In genomic region chr11:72985645-72986044, GRCh38 we compare ENCODE assay signal across 1 cellular context.
A peak's percentile ranks its signal among the peaks of the same experiment; 100 is the strongest.
TF ChIP-seq lines count a peak whose summit lies in the region.

No MANE protein-coding gene starts in this region.

TF ChIP-seq in HepG2, 621 proteins besides CTCF, POLR2A, EP300 and RAD21 (continued from another document):
- TF ChIP-seq, protein P1, sequence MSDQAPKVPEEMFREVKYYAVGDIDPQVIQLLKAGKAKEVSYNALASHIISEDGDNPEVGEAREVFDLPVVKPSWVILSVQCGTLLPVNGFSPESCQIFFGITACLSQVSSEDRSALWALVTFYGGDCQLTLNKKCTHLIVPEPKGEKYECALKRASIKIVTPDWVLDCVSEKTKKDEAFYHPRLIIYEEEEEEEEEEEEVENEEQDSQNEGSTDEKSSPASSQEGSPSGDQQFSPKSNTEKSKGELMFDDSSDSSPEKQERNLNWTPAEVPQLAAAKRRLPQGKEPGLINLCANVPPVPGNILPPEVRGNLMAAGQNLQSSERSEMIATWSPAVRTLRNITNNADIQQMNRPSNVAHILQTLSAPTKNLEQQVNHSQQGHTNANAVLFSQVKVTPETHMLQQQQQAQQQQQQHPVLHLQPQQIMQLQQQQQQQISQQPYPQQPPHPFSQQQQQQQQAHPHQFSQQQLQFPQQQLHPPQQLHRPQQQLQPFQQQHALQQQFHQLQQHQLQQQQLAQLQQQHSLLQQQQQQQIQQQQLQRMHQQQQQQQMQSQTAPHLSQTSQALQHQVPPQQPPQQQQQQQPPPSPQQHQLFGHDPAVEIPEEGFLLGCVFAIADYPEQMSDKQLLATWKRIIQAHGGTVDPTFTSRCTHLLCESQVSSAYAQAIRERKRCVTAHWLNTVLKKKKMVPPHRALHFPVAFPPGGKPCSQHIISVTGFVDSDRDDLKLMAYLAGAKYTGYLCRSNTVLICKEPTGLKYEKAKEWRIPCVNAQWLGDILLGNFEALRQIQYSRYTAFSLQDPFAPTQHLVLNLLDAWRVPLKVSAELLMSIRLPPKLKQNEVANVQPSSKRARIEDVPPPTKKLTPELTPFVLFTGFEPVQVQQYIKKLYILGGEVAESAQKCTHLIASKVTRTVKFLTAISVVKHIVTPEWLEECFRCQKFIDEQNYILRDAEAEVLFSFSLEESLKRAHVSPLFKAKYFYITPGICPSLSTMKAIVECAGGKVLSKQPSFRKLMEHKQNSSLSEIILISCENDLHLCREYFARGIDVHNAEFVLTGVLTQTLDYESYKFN (CRISPR knock-in tag; conservative IDR thresholded peaks at IDR 0.05) = no peak
- no peak for TF ChIP-seq SOX13 (IDR thresholded peaks at IDR 0.05)
- TF ChIP-seq SOX13 (CRISPR knock-in tag; conservative IDR thresholded peaks at IDR 0.05 in 1 of 2, IDR thresholded peaks at IDR 0.05 in 1 of 2) = peak in 1 of 2 experiments; percentile 69; a peak in 2 of 4 replicates
- no peak for TF ChIP-seq ELF1 (CRISPR knock-in tag; IDR thresholded peaks at IDR 0.05)
- TF ChIP-seq CBFB (CRISPR knock-in tag; IDR thresholded peaks at IDR 0.05) = no peak
- no peak for TF ChIP-seq HNRNPLL (IDR thresholded peaks at IDR 0.05; ENCODE audit: low read depth, low read length, poor library complexity, severe bottlenecking)
- TF ChIP-seq CHCHD3 (CRISPR knock-in tag; IDR thresholded peaks at IDR 0.05) = no peak
- TF ChIP-seq, protein P2, sequence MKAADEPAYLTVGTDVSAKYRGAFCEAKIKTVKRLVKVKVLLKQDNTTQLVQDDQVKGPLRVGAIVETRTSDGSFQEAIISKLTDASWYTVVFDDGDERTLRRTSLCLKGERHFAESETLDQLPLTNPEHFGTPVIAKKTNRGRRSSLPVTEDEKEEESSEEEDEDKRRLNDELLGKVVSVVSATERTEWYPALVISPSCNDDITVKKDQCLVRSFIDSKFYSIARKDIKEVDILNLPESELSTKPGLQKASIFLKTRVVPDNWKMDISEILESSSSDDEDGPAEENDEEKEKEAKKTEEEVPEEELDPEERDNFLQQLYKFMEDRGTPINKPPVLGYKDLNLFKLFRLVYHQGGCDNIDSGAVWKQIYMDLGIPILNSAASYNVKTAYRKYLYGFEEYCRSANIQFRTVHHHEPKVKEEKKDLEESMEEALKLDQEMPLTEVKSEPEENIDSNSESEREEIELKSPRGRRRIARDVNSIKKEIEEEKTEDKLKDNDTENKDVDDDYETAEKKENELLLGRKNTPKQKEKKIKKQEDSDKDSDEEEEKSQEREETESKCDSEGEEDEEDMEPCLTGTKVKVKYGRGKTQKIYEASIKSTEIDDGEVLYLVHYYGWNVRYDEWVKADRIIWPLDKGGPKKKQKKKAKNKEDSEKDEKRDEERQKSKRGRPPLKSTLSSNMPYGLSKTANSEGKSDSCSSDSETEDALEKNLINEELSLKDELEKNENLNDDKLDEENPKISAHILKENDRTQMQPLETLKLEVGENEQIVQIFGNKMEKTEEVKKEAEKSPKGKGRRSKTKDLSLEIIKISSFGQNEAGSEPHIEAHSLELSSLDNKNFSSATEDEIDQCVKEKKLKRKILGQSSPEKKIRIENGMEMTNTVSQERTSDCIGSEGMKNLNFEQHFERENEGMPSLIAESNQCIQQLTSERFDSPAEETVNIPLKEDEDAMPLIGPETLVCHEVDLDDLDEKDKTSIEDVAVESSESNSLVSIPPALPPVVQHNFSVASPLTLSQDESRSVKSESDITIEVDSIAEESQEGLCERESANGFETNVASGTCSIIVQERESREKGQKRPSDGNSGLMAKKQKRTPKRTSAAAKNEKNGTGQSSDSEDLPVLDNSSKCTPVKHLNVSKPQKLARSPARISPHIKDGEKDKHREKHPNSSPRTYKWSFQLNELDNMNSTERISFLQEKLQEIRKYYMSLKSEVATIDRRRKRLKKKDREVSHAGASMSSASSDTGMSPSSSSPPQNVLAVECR (CRISPR knock-in tag; IDR thresholded peaks at IDR 0.05; ENCODE audit: borderline replicate concordance) = no peak
- no peak for TF ChIP-seq POLR2AphosphoS2 (IDR thresholded peaks at IDR 0.05; ENCODE audit: low read depth, low read length)
- no peak for TF ChIP-seq PAF1 (CRISPR knock-in tag; IDR thresholded peaks at IDR 0.05)
- no peak for TF ChIP-seq POLR2AphosphoS5 (IDR thresholded peaks at IDR 0.05; ENCODE audit: low read depth, low read length)
- TF ChIP-seq KDM6A (CRISPR knock-in tag; IDR thresholded peaks at IDR 0.05; ENCODE audit: low read depth) = no peak
- TF ChIP-seq, protein P3, sequence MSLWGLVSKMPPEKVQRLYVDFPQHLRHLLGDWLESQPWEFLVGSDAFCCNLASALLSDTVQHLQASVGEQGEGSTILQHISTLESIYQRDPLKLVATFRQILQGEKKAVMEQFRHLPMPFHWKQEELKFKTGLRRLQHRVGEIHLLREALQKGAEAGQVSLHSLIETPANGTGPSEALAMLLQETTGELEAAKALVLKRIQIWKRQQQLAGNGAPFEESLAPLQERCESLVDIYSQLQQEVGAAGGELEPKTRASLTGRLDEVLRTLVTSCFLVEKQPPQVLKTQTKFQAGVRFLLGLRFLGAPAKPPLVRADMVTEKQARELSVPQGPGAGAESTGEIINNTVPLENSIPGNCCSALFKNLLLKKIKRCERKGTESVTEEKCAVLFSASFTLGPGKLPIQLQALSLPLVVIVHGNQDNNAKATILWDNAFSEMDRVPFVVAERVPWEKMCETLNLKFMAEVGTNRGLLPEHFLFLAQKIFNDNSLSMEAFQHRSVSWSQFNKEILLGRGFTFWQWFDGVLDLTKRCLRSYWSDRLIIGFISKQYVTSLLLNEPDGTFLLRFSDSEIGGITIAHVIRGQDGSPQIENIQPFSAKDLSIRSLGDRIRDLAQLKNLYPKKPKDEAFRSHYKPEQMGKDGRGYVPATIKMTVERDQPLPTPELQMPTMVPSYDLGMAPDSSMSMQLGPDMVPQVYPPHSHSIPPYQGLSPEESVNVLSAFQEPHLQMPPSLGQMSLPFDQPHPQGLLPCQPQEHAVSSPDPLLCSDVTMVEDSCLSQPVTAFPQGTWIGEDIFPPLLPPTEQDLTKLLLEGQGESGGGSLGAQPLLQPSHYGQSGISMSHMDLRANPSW (CRISPR knock-in tag; IDR thresholded peaks at IDR 0.05; ENCODE audit: borderline replicate concordance) = no peak
- no peak for TF ChIP-seq MEIS2 (CRISPR knock-in tag; IDR thresholded peaks at IDR 0.05)
- TF ChIP-seq, protein P4, sequence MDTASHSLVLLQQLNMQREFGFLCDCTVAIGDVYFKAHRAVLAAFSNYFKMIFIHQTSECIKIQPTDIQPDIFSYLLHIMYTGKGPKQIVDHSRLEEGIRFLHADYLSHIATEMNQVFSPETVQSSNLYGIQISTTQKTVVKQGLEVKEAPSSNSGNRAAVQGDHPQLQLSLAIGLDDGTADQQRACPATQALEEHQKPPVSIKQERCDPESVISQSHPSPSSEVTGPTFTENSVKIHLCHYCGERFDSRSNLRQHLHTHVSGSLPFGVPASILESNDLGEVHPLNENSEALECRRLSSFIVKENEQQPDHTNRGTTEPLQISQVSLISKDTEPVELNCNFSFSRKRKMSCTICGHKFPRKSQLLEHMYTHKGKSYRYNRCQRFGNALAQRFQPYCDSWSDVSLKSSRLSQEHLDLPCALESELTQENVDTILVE (CRISPR knock-in tag; IDR thresholded peaks at IDR 0.05) = no peak
- TF ChIP-seq, protein P5, sequence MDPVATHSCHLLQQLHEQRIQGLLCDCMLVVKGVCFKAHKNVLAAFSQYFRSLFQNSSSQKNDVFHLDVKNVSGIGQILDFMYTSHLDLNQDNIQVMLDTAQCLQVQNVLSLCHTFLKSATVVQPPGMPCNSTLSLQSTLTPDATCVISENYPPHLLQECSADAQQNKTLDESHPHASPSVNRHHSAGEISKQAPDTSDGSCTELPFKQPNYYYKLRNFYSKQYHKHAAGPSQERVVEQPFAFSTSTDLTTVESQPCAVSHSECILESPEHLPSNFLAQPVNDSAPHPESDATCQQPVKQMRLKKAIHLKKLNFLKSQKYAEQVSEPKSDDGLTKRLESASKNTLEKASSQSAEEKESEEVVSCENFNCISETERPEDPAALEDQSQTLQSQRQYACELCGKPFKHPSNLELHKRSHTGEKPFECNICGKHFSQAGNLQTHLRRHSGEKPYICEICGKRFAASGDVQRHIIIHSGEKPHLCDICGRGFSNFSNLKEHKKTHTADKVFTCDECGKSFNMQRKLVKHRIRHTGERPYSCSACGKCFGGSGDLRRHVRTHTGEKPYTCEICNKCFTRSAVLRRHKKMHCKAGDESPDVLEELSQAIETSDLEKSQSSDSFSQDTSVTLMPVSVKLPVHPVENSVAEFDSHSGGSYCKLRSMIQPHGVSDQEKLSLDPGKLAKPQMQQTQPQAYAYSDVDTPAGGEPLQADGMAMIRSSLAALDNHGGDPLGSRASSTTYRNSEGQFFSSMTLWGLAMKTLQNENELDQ (CRISPR knock-in tag; IDR thresholded peaks at IDR 0.05; ENCODE audit: borderline replicate concordance) = no peak
- TF ChIP-seq ATF4 (CRISPR knock-in tag; IDR thresholded peaks at IDR 0.05) = peak in 1 of 2 experiments; percentile 83; a peak in 2 of 4 replicates
- no peak for TF ChIP-seq THAP11 (CRISPR knock-in tag; IDR thresholded peaks at IDR 0.05)
- TF ChIP-seq FOXA3 (CRISPR knock-in tag; IDR thresholded peaks at IDR 0.05) = peak; percentile 25; the same call in 1 of the 2 replicates
- TF ChIP-seq, protein P6, sequence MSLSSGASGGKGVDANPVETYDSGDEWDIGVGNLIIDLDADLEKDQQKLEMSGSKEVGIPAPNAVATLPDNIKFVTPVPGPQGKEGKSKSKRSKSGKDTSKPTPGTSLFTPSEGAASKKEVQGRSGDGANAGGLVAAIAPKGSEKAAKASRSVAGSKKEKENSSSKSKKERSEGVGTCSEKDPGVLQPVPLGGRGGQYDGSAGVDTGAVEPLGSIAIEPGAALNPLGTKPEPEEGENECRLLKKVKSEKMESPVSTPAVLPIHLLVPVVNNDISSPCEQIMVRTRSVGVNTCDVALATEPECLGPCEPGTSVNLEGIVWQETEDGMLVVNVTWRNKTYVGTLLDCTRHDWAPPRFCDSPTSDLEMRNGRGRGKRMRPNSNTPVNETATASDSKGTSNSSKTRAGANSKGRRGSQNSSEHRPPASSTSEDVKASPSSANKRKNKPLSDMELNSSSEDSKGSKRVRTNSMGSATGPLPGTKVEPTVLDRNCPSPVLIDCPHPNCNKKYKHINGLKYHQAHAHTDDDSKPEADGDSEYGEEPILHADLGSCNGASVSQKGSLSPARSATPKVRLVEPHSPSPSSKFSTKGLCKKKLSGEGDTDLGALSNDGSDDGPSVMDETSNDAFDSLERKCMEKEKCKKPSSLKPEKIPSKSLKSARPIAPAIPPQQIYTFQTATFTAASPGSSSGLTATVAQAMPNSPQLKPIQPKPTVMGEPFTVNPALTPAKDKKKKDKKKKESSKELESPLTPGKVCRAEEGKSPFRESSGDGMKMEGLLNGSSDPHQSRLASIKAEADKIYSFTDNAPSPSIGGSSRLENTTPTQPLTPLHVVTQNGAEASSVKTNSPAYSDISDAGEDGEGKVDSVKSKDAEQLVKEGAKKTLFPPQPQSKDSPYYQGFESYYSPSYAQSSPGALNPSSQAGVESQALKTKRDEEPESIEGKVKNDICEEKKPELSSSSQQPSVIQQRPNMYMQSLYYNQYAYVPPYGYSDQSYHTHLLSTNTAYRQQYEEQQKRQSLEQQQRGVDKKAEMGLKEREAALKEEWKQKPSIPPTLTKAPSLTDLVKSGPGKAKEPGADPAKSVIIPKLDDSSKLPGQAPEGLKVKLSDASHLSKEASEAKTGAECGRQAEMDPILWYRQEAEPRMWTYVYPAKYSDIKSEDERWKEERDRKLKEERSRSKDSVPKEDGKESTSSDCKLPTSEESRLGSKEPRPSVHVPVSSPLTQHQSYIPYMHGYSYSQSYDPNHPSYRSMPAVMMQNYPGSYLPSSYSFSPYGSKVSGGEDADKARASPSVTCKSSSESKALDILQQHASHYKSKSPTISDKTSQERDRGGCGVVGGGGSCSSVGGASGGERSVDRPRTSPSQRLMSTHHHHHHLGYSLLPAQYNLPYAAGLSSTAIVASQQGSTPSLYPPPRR (CRISPR knock-in tag; IDR thresholded peaks at IDR 0.05; ENCODE audit: borderline replicate concordance) = 0 out of 2 replicates have a peak, but pooled peaks have one; percentile 18
- no peak for TF ChIP-seq ZFP62 (CRISPR knock-in tag; IDR thresholded peaks at IDR 0.05)
- TF ChIP-seq, protein P7, sequence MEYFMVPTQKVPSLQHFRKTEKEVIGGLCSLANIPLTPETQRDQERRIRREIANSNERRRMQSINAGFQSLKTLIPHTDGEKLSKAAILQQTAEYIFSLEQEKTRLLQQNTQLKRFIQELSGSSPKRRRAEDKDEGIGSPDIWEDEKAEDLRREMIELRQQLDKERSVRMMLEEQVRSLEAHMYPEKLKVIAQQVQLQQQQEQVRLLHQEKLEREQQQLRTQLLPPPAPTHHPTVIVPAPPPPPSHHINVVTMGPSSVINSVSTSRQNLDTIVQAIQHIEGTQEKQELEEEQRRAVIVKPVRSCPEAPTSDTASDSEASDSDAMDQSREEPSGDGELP (IDR thresholded peaks at IDR 0.05; ENCODE audit: borderline replicate concordance, low read depth) = peak; percentile 52; the same call in 1 of the 2 replicates
- TF ChIP-seq, protein P8, sequence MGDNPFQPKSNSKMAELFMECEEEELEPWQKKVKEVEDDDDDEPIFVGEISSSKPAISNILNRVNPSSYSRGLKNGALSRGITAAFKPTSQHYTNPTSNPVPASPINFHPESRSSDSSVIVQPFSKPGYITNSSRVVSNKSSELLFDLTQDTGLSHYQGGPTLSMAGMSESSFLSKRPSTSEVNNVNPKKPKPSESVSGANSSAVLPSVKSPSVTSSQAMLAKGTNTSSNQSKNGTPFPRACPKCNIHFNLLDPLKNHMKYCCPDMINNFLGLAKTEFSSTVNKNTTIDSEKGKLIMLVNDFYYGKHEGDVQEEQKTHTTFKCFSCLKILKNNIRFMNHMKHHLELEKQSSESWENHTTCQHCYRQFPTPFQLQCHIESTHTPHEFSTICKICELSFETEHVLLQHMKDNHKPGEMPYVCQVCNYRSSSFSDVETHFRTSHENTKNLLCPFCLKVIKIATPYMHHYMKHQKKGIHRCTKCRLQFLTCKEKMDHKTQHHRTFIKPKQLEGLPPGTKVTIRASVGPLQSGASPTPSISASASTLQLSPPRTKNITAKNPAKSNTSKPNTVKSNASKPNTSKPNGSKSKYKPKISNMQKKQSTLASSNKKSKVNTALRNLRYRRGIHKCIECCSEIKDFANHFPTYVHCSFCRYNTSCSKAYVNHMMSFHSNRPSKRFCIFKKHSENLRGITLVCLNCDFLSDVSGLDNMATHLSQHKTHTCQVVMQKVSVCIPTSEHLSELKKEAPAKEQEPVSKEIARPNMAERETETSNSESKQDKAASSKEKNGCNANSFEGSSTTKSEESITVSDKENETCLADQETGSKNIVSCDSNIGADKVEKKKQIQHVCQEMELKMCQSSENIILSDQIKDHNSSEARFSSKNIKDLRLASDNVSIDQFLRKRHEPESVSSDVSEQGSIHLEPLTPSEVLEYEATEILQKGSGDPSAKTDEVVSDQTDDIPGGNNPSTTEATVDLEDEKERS (CRISPR knock-in tag; IDR thresholded peaks at IDR 0.05) = no peak
- no peak for TF ChIP-seq E2F5 (CRISPR knock-in tag; conservative IDR thresholded peaks at IDR 0.05)
- TF ChIP-seq ELF3 (CRISPR knock-in tag; IDR thresholded peaks at IDR 0.05) = no peak
